ENCODE assay signal across 31 cellular contexts in the genomic region with DNA sequence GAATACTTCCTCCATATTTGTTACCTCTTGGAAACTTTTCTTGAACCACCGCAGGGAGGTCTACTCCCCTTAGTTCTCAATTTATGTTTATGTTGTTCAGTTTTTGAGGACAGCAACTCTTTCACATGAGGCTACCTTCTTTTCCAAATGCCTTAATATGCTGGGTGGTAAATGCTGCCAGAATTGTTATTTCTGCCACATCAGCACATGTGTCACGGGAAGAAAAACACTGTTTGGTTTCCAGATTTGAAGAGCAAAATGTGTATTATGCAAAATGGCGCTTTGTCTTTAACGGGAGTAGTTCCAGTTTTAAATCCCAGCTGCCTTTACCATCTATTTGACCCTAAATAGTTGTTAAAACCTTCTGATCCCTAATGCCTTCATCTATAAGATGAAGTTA.
"Had no signal": no experiment of that assay in that cellular context is flagged by ENCODE, and none has a peak within 500 bp of the region (broad histone marks: within the 10 kb centered on the region; RNA-seq: fewer than 3 reads in every experiment).

No MANE protein-coding gene starts in this region.

- ATAC-seq: activated CD4-positive, alpha-beta T cell treated with anti-CD3 and anti-CD28 coated beads for 36 hours; activated naive CD4-positive, alpha-beta T cell treated with anti-CD3 and anti-CD28 coated beads, Interleukin-2, amount 50 U/mL, for 72 hours; activated T-cell treated with anti-CD3 and anti-CD28 coated beads, Interleukin-2, amount 50 U/mL, for 4 hours; body of pancreas had no signal

- H3K4me1 ChIP-seq: body of pancreas, breast epithelium had no signal

- H3K27me3 Mint-ChIP-seq: activated CD4-positive, alpha-beta memory T cell treated with anti-CD3 and anti-CD28 coated beads for 36 hours; activated CD4-positive, alpha-beta T cell treated with anti-CD3 and anti-CD28 coated beads for 36 hours had no signal

- H2AFZ ChIP-seq: PC-9 had no signal

- FAIRE-seq: astrocyte, TTC549 had no signal

- H3K36me3 Mint-ChIP-seq: activated CD4-positive, alpha-beta memory T cell treated with anti-CD3 and anti-CD28 coated beads for 36 hours had no signal

- H3K9me3 ChIP-seq: adrenal gland, body of pancreas, breast epithelium, SJCRH30 had no signal

- H3K9me3 Mint-ChIP-seq: activated CD4-positive, alpha-beta memory T cell treated with anti-CD3 and anti-CD28 coated beads for 36 hours; activated naive CD4-positive, alpha-beta T cell treated with anti-CD3 and anti-CD28 coated beads for 36 hours; activated T-cell treated with anti-CD3 and anti-CD28 coated beads, Interleukin-2, amount 50 U/mL, for 4 hours had no signal

- H3K36me3 ChIP-seq: adrenal gland, breast epithelium, SJCRH30 had no signal

- DNase-seq: activated CD4-positive, alpha-beta memory T cell treated with anti-CD3 and anti-CD28 coated beads for 36 hours; activated CD4-positive, alpha-beta T cell treated with anti-CD3 and anti-CD28 coated beads for 36 hours; activated CD4-positive, alpha-beta T cell treated with anti-CD3 and anti-CD28 coated beads, Interleukin-2, amount 50 U/mL, for 1 hour; activated CD8-positive, alpha-beta memory T cell treated with anti-CD3 and anti-CD28 coated beads, Interleukin-2, amount 50 U/mL, for 4 hours; activated gamma-delta T cell treated with Interleukin-2 at 50 U/mL for 16 hours; activated naive CD4-positive, alpha-beta T cell treated with anti-CD3 and anti-CD28 coated beads for 36 hours; activated T-cell treated with anti-CD3 and anti-CD28 coated beads for 4 hours; activated T-cell treated with anti-CD3 and anti-CD28 coated beads, Interleukin-2, amount 50 U/mL, for 4 hours; body of pancreas; Kasumi-1; KG1; MM.1S; MV-4-11; NCI-H1092; NCI-H1436 treated with DMSO at 0.1 percent for 48 hours; NCI-H1694 treated with DMSO at 0.1 percent for 48 hours; NCI-H2029; NCI-H510A; NCI-H526; NCI-H748 treated with DMSO at 0.1 percent for 48 hours; PC-9; SHP77; SJCRH30; T1000 had no signal

- H3K27me3 ChIP-seq: adrenal gland, body of pancreas, breast epithelium, SJCRH30 had no signal

- H3K27ac ChIP-seq: body of pancreas, breast epithelium, PC-9, SJCRH30, SK-N-MC had no signal

- H3K4me3 Mint-ChIP-seq: activated CD4-positive, alpha-beta memory T cell treated with anti-CD3 and anti-CD28 coated beads for 36 hours; activated CD4-positive, alpha-beta T cell treated with anti-CD3 and anti-CD28 coated beads for 36 hours; activated naive CD4-positive, alpha-beta T cell treated with anti-CD3 and anti-CD28 coated beads for 36 hours; activated T-cell treated with anti-CD3 and anti-CD28 coated beads, Interleukin-2, amount 50 U/mL, for 4 hours; activated T-helper 1 cell treated with anti-CD3 and anti-CD28 coated beads, Interleukin-12 subunit alpha, Interleukin-12 subunit beta, Interleukin-2, Interleukin-4 antibody, amounts not matched to agents 30 ng/mL and 10 ng/mL and 1 ng/mL, durations not matched to agents 14 hours and 24 hours and 36 hours had no signal

- H3K27ac Mint-ChIP-seq: activated CD4-positive, alpha-beta memory T cell treated with anti-CD3 and anti-CD28 coated beads for 36 hours; activated CD4-positive, alpha-beta T cell treated with anti-CD3 and anti-CD28 coated beads for 36 hours; activated naive CD4-positive, alpha-beta T cell treated with anti-CD3 and anti-CD28 coated beads for 36 hours; activated naive CD4-positive, alpha-beta T cell treated with anti-CD3 and anti-CD28 coated beads, Interleukin-2, amount 50 U/mL, for 72 hours; activated T-helper 1 cell treated with anti-CD3 and anti-CD28 coated beads, Interleukin-12 subunit alpha, Interleukin-12 subunit beta, Interleukin-2, Interleukin-4 antibody, amounts not matched to agents 30 ng/mL and 10 ng/mL and 1 ng/mL, durations not matched to agents 14 hours and 24 hours and 36 hours had no signal

- H3K4me2 ChIP-seq: PC-9 had no signal

- H3K4me3 ChIP-seq: adrenal gland, body of pancreas, breast epithelium, PC-9, SJCRH30, SK-N-MC had no signal
